In genomic region chr15:78316211-78317077, GRCh38 we compare ENCODE assay signal across 11 cellular contexts. TPM values are rescaled to one million over a fixed set of nuclear protein-coding genes. Genes with fewer than 3 reads are reported as not detected.
DNase-seq lines count a peak whose midpoint lies in the region; ATAC-seq and TF ChIP-seq lines count a peak whose summit lies in the region.
"Had no signal": no experiment of that assay in that cellular context is flagged by ENCODE, and none has a peak within 500 bp of the region (broad histone marks: within the 10 kb centered on the region; RNA-seq: fewer than 3 reads in every experiment).

No MANE protein-coding gene starts in this region.

- no peaks in the 10 kb centered on the region for H3K36me3 ChIP-seq in gastroesophageal sphincter

- H3K27ac Mint-ChIP-seq in activated naive CD4-positive, alpha-beta T cell treated with anti-CD3 and anti-CD28 coated beads, Interleukin-2, amount 10 ng/mL, durations not matched to agents 7 days and 5 days = no peak overlapping the region
- peak overlapping the region; percentile 94 for H3K27ac Mint-ChIP-seq in mesothelial cell of epicardium
- H3K27ac Mint-ChIP-seq: IgD-negative memory B cell had no signal

- CTCF ChIA-PET in activated naive CD4-positive, alpha-beta T cell treated with anti-CD3 and anti-CD28 coated beads, Interleukin-2, amount 10 ng/mL, durations not matched to agents 7 days and 5 days (lab: Charles Lee) = no interaction called here

- no peak for TF ChIP-seq POLR2A in gastroesophageal sphincter (IDR thresholded peaks at IDR 0.05)

- peaks cover 23% of the 10 kb centered on the region for H3K27me3 ChIP-seq in gastroesophageal sphincter

- H3K4me1 Mint-ChIP-seq in activated naive CD4-positive, alpha-beta T cell treated with anti-CD3 and anti-CD28 coated beads, Interleukin-2, amount 10 ng/mL, durations not matched to agents 7 days and 5 days = no peaks in the 10 kb centered on the region
- peaks cover 22% of the 10 kb centered on the region for H3K4me1 Mint-ChIP-seq in mesothelial cell of epicardium
- H3K4me1 Mint-ChIP-seq: IgD-negative memory B cell had no signal

- H3K4me3 Mint-ChIP-seq in activated naive CD4-positive, alpha-beta T cell treated with anti-CD3 and anti-CD28 coated beads, Interleukin-2, amount 10 ng/mL, durations not matched to agents 7 days and 5 days = no peak overlapping the region
- no peak overlapping the region for H3K4me3 Mint-ChIP-seq in mesothelial cell of epicardium
- H3K4me3 Mint-ChIP-seq: IgD-negative memory B cell had no signal

- no peaks in the 10 kb centered on the region for H3K9me3 ChIP-seq in gastroesophageal sphincter

- no peak for ATAC-seq in gastroesophageal sphincter

- no peak overlapping the region for H3K27ac ChIP-seq in gastroesophageal sphincter
- H3K27ac ChIP-seq: parathyroid adenoma had no signal

- no peak for TF ChIP-seq EP300 in gastroesophageal sphincter (IDR thresholded peaks at IDR 0.05)

- peak; percentile 15 for DNase-seq in activated naive CD4-positive, alpha-beta T cell treated with anti-CD3 and anti-CD28 coated beads, Interleukin-2, amount 10 ng/mL, durations not matched to agents 7 days and 5 days
- DNase-seq in activated naive CD4-positive, alpha-beta T cell (lab: John Stamatoyannopoulos, UW) = no peak
- DNase-seq in anterior cingulate cortex (lab: John Stamatoyannopoulos, UW) (peak in 49 of 58 donors; percentile 4 to 89 (median 57)), mesothelial cell of epicardium (ENCODE audit: low spot score in 2 of 2, unreplicated experiment in 2 of 2) (no peak), NCI-H2029 (lab: John Stamatoyannopoulos, UW) (no peak), NCI-H2196 treated with DMSO at 0.1 percent for 48 hours (lab: John Stamatoyannopoulos, UW; ENCODE audit: unreplicated experiment) (no peak), OCI-M1 (lab: John Stamatoyannopoulos, UW) (no peak)

- TF ChIP-seq CTCF in mesothelial cell of epicardium (IDR thresholded peaks at IDR 0.05; ENCODE audit: unreplicated experiment) = no peak
- no peak for TF ChIP-seq CTCF in gastroesophageal sphincter (IDR thresholded peaks at IDR 0.05)

- no peaks in the 10 kb centered on the region for H3K36me3 Mint-ChIP-seq in activated naive CD4-positive, alpha-beta T cell treated with anti-CD3 and anti-CD28 coated beads, Interleukin-2, amount 10 ng/mL, durations not matched to agents 7 days and 5 days
- no peaks in the 10 kb centered on the region for H3K36me3 Mint-ChIP-seq in mesothelial cell of epicardium
- H3K36me3 Mint-ChIP-seq: IgD-negative memory B cell had no signal

- no peaks in the 10 kb centered on the region for H3K9me3 Mint-ChIP-seq in activated naive CD4-positive, alpha-beta T cell treated with anti-CD3 and anti-CD28 coated beads, Interleukin-2, amount 10 ng/mL, durations not matched to agents 7 days and 5 days
- no peaks in the 10 kb centered on the region for H3K9me3 Mint-ChIP-seq in mesothelial cell of epicardium
- H3K9me3 Mint-ChIP-seq: IgD-negative memory B cell had no signal

- no peaks in the 10 kb centered on the region for H3K4me1 ChIP-seq in gastroesophageal sphincter
- H3K4me1 ChIP-seq: parathyroid adenoma had no signal

- 65 to 74% methylated on average over 5 to 10 of the region's 19 CpGs for WGBS in gastroesophageal sphincter (ENCODE audit: low coverage in 1 of 2), 2 donors

- H3K4me3 ChIP-seq in gastroesophageal sphincter = no peak overlapping the region

- peaks cover 24% of the 10 kb centered on the region for H3K27me3 Mint-ChIP-seq in activated naive CD4-positive, alpha-beta T cell treated with anti-CD3 and anti-CD28 coated beads, Interleukin-2, amount 10 ng/mL, durations not matched to agents 7 days and 5 days
- peaks cover 2% of the 10 kb centered on the region for H3K27me3 Mint-ChIP-seq in mesothelial cell of epicardium (ENCODE audit: low read depth)

RNA-seq across cellular contexts. Expression of gene SKIC8, which starts 17.0 kb away (rescaled TPM):
- 51.2 to 55.1 TPM (median 54.8 TPM) in 3 replicates for total RNA-seq in mesothelial cell of epicardium
- total RNA-seq in gastroesophageal sphincter = 10 to 100 TPM; 31.1 to 59.0 (median 44.4) TPM

RNA-seq across cellular contexts. Expression of gene CRABP1, which starts 23.7 kb away (rescaled TPM):
- 144 to 156 TPM (median 155 TPM) in 3 replicates for total RNA-seq in mesothelial cell of epicardium
- 1 to 10 TPM in 2 of 4 donors, under 1 TPM in 1, not detected in 1; 0.50 to 5.3 (median 3.6) TPM for total RNA-seq in gastroesophageal sphincter
- total RNA-seq: OCI-LY7 had no signal

RNA-seq across cellular contexts. Expression of gene DNAJA4, which starts 52.1 kb away (rescaled TPM):
- total RNA-seq in mesothelial cell of epicardium (0.13 to 0.18 TPM in 2 of 3 replicates, not detected in the other), gastroesophageal sphincter (10 to 100 TPM in 3 of 4 donors, 1 to 10 TPM in 1; 9.9 to 33.9 (median 24.5) TPM)
- total RNA-seq: OCI-LY7 had no signal

Comparison
In these comparisons a context has a peak if more than half of its experiments do, and no peak if none do; other contexts are left out.
1. DNase-seq: peak in activated naive CD4-positive, alpha-beta T cell treated with anti-CD3 and anti-CD28 coated beads, Interleukin-2, amount 10 ng/mL, durations not matched to agents 7 days and 5 days (single experiment) and anterior cingulate cortex (49 of 58); none in activated naive CD4-positive, alpha-beta T cell (0 of 4), mesothelial cell of epicardium (0 of 2), NCI-H2029 (single experiment), NCI-H2196 treated with DMSO at 0.1 percent for 48 hours (single experiment) and OCI-M1 (single experiment).
2. RNA of gene CRABP1, which starts 23.7 kb away (total RNA-seq): 144 to 156 TPM in mesothelial cell of epicardium; 0.50 to 5.3 TPM in gastroesophageal sphincter; every median in the first group is over 10 times any median in the second.